10 cellular contexts compared by ENCODE assay signal in the genomic region with DNA sequence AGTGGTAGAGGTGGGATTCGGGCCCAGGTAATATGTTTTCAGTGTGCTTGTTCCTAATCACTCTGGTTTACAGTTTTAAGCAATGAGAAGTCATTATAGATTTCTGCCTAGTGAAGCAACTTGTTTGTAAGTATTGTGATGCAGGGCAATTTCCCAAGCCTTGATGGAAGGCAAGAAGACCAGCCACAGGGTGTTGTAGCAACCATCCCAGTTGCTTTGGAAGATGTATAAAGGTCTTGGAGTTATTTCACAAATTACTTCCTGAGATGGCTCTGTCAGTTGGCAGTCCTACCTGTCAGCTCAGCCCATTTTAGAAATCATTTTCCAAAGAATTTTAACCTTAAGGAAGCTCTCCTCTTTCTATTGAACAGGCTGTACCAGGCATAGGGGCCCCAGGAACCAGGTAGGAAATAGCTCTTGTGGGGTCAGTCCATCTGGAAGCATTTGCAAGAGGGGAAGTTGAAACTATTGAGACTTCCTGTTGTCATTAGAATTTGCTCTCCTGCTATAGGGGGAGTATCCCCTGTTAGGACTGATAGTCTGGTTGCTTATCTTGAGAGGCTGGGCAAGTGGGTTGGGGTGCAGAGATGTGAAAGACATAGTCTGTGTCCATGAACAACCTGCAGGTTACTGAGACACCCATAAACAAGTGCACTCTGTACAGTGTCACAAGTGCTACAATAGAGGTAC. TPM values are rescaled to one million over a fixed set of nuclear protein-coding genes. Genes with fewer than 3 reads are reported as not detected.
DNase-seq lines count a peak whose midpoint lies in the region; ATAC-seq and TF ChIP-seq lines count a peak whose summit lies in the region.
"Had no signal": no experiment of that assay in that cellular context is flagged by ENCODE, and none has a peak within 500 bp of the region (broad histone marks: within the 10 kb centered on the region; RNA-seq: fewer than 3 reads in every experiment).

No MANE protein-coding gene starts in this region.

- no peaks in the 10 kb centered on the region for H3K9me3 Mint-ChIP-seq in mesothelial cell of epicardium

- DNase-seq in CD1c-positive myeloid dendritic cell (ENCODE audit: extremely low spot score) (peak; percentile 17), NAMALWA (ENCODE audit: low spot score) (peak; percentile 46), epithelial cell of prostate (ENCODE audit: low read depth, low spot score) (no peak), mesothelial cell of epicardium (ENCODE audit: low spot score in 2 of 2, unreplicated experiment in 2 of 2) (no peak), DMS 273 (lab: John Stamatoyannopoulos, UW; ENCODE audit: unreplicated experiment) (no peak)
- DNase-seq in stimulated activated CD4-positive, alpha-beta T cell treated with anti-CD3 and anti-CD28 coated beads, Interleukin-2, amount 100 ng/mL, for 48 hours, result no peak
- DNase-seq: foreskin fibroblast, midbrain had no signal

- H3K4me3 Mint-ChIP-seq in mesothelial cell of epicardium, result no peak overlapping the region

- H3K27ac Mint-ChIP-seq in mesothelial cell of epicardium, result no peak overlapping the region

- peak overlapping the region; percentile 92 for H3K27ac ChIP-seq in epithelial cell of prostate

- H3K36me3 Mint-ChIP-seq in mesothelial cell of epicardium, result no peaks in the 10 kb centered on the region

- no peak for TF ChIP-seq CTCF in mesothelial cell of epicardium (IDR thresholded peaks at IDR 0.05; ENCODE audit: unreplicated experiment)

- ATAC-seq in GM19438 (IDR thresholded peaks at IDR 0.05; ENCODE audit: low read depth, unreplicated experiment) (peak; percentile 58), GM18870 (IDR thresholded peaks at IDR 0.05; ENCODE audit: unreplicated experiment) (no peak)

- peaks cover 27% of the 10 kb centered on the region for H3K4me1 Mint-ChIP-seq in mesothelial cell of epicardium

- no peaks in the 10 kb centered on the region for H3K27me3 Mint-ChIP-seq in mesothelial cell of epicardium (ENCODE audit: low read depth)

RNA-seq across cellular contexts. Expression of a gene that starts 47.9 kb away (rescaled TPM):
- 41.2 to 43.9 TPM (median 43.7 TPM) in 3 replicates for total RNA-seq in mesothelial cell of epicardium

Comparison
In these comparisons a context has a peak if more than half of its experiments do, and no peak if none do; other contexts are left out.
1. DNase-seq: peak in CD1c-positive myeloid dendritic cell (single experiment) and NAMALWA (single experiment); none in epithelial cell of prostate (single experiment), mesothelial cell of epicardium (0 of 2), stimulated activated CD4-positive, alpha-beta T cell treated with anti-CD3 and anti-CD28 coated beads, Interleukin-2, amount 100 ng/mL, for 48 hours (0 of 2) and DMS 273 (single experiment).